ENCODE assay signal across 11 cellular contexts in the genomic region with DNA sequence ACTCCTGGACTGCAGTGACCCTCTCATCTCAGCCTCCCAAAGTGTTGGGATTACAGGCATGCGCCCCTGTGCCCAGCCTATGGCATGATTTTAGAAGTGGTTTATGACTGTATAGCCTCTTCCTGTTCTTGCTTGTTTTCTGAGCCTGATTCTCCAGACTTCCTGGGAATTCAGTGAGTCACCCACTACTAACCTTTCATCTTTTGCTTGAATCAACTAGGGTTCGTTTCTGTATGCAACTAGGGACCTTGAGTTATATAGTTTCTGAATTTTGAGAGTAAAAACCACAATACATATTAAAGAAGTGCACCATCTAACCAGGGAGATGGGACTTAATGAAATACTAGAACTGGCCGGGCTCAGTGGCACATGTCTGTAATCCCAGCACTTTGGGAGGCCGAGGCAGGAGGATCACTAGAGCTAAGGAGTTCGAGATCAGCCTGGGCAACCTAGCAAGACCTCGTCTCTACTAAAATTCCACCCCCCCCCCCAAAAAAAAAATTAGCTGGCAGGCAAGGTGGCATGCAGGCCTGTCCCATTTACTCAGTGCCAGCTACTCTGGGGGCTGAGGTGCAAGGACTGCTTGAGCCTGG.
DNase-seq lines count a peak whose midpoint lies in the region; ATAC-seq, FAIRE-seq and TF ChIP-seq lines count a peak whose summit lies in the region.
"Had no signal": no experiment of that assay in that cellular context is flagged by ENCODE, and none has a peak within 500 bp of the region (broad histone marks: within the 10 kb centered on the region; RNA-seq: fewer than 3 reads in every experiment).

No MANE protein-coding gene starts in this region.

- peak overlapping the region; percentile 78 for H3K27ac Mint-ChIP-seq in mesothelial cell of epicardium

- no peak for FAIRE-seq in K562 (lab: Jason Lieb, UNC)

- no peak overlapping the region for H3K4me2 ChIP-seq in K562 (ENCODE audit: insufficient read depth, low read length)

- CTCF ChIA-PET in K562 (lab: Yijun Ruan, JAX; ENCODE audit: low intra/inter-chr PET ratio), result no interaction called here

- peak; percentile 58 for DNase-seq in Caki2 (ENCODE audit: low read depth)
- peak; percentile 30 for DNase-seq in NCI-H460 (ENCODE audit: extremely low read depth, low read depth)
- DNase-seq in K562 (ENCODE audit: extremely low read depth in 1 of 4, low spot score in 3 of 4), result no peak
- DNase-seq in mesothelial cell of epicardium (ENCODE audit: low spot score in 2 of 2, unreplicated experiment in 2 of 2), result no peak
- DNase-seq in NOMO-1 treated with dmso at 0.1 percent for 144 hours (lab: John Stamatoyannopoulos, UW; ENCODE audit: unreplicated experiment), result no peak
- no peak for DNase-seq in DMS79 treated with DMSO at 0.1 percent for 48 hours (lab: John Stamatoyannopoulos, UW)
- no peak for DNase-seq in body of pancreas
- DNase-seq: activated CD8-positive, alpha-beta memory T cell treated with anti-CD3 and anti-CD28 coated beads, Interleukin-2, amount 50 U/mL, for 4 hours; naive B cell had no signal

- no peak for TF ChIP-seq EP300 in K562 (IDR thresholded peaks at IDR 0.05; ENCODE audit: low read length)

- H3K27me3 ChIP-seq in K562 (ENCODE audit: control insufficient read depth in 2 of 2, insufficient read depth in 2 of 2, low read length in 2 of 2) (no peaks in the 10 kb centered on the region), body of pancreas (no peaks in the 10 kb centered on the region)

- H3K36me3 ChIP-seq in K562 (ENCODE audit: control insufficient read depth, insufficient read depth, low read length) (peaks cover 2% of the 10 kb centered on the region; the same call in 1 of the 3 replicates), body of pancreas (replicated peaks in 1 of 2; ENCODE audit: insufficient read depth in 1 of 2, low read depth in 2 of 2) (no peaks in the 10 kb centered on the region)
- H3K36me3 ChIP-seq: thoracic aorta had no signal

- TF ChIP-seq POLR2A in K562 (conservative IDR thresholded peaks at IDR 0.05) (no peak), body of pancreas (IDR thresholded peaks at IDR 0.05) (no peak)

- H3K36me3 Mint-ChIP-seq in mesothelial cell of epicardium, result peaks cover 8% of the 10 kb centered on the region
- H3K36me3 Mint-ChIP-seq: naive B cell had no signal

- H3K9me1 ChIP-seq in K562 (ENCODE audit: control insufficient read depth, insufficient read depth, low read length), result no peaks in the 10 kb centered on the region

- POLR2A ChIA-PET in K562 (lab: Yijun Ruan, JAX), result interaction anchor here (0.9 kb wide), 1 partner anchor 49 kb away, joined by 3 read pairs; no protein-coding TSS in a partner anchor

- H3K27ac ChIP-seq in K562 (ENCODE audit: extremely low read depth, low read depth, low read length) (no peak overlapping the region), body of pancreas (no peak overlapping the region)
- H3K27ac ChIP-seq: thoracic aorta had no signal

- no peak for TF ChIP-seq CTCF in K562 (IDR thresholded peaks at IDR 0.05 in 2 of 3, conservative IDR thresholded peaks at IDR 0.05 in 1 of 3; ENCODE audit: insufficient read depth in 2 of 3, low read depth in 1 of 3, low read length in 3 of 3)
- TF ChIP-seq CTCF in mesothelial cell of epicardium (IDR thresholded peaks at IDR 0.05; ENCODE audit: unreplicated experiment), result no peak
- no peak for TF ChIP-seq CTCF in body of pancreas (IDR thresholded peaks at IDR 0.05)

- intact Hi-C loops in K562 (cut with micrococcal nuclease), result no loop called here
- intact Hi-C loops in body of pancreas (cut with DNase I), result no loop called here

- H3K9ac ChIP-seq in K562 (ENCODE audit: insufficient read depth in 1 of 2, low read depth in 2 of 2, low read length in 2 of 2), result no peak overlapping the region

- 84% methylated on average over 6 of the region's 6 CpGs for WGBS in K562 (ENCODE audit: insufficient coverage, low coverage, missing lambda C conversion rate)
- 84 to 86% methylated on average over 6 of the region's 6 CpGs for WGBS in body of pancreas, 2 donors

- peaks cover 75% of the 10 kb centered on the region for H3K79me2 ChIP-seq in K562 (ENCODE audit: control insufficient read depth, insufficient read depth, low read length)

- H4K20me1 ChIP-seq in K562 (replicated peaks; ENCODE audit: control insufficient read depth, insufficient read depth, low read length), result peaks cover 3% of the 10 kb centered on the region; the same call in 1 of the 2 replicates

- no peaks in the 10 kb centered on the region for H3K9me3 ChIP-seq in K562 (replicated peaks; ENCODE audit: control insufficient read depth, insufficient read depth, low read depth, low read length)
- no peaks in the 10 kb centered on the region for H3K9me3 ChIP-seq in body of pancreas
- H3K9me3 ChIP-seq: thoracic aorta had no signal

- peaks cover 20% of the 10 kb centered on the region for H3K4me1 Mint-ChIP-seq in mesothelial cell of epicardium

- ATAC-seq in K562, result no peak
- no peak for ATAC-seq in body of pancreas
- ATAC-seq in HG02588 (IDR thresholded peaks at IDR 0.05; ENCODE audit: unreplicated experiment), result no peak

- H3K4me3 ChIP-seq in K562, result no peak overlapping the region
- H3K4me3 ChIP-seq in body of pancreas, result no peak overlapping the region
- H3K4me3 ChIP-seq: thoracic aorta had no signal

- H3K9me3 Mint-ChIP-seq in mesothelial cell of epicardium, result peaks cover 3% of the 10 kb centered on the region
- H3K9me3 Mint-ChIP-seq: naive B cell had no signal

- no peak for TF ChIP-seq RAD21 in K562 (CRISPR knock-in tag; conservative IDR thresholded peaks at IDR 0.05 in 1 of 2, IDR thresholded peaks at IDR 0.05 in 1 of 2)

- H3K4me1 ChIP-seq in K562 (replicated peaks in 1 of 2; ENCODE audit: control insufficient read depth in 2 of 2, insufficient read depth in 2 of 2, low read length in 2 of 2) (peaks cover 0 to 15% of the 10 kb centered on the region in 2 experiments; a peak in 4 of 5 replicates), body of pancreas (peaks cover 3% of the 10 kb centered on the region)

- H3K4me3 Mint-ChIP-seq in mesothelial cell of epicardium, result no peak overlapping the region
- H3K4me3 Mint-ChIP-seq: naive B cell had no signal

- no peaks in the 10 kb centered on the region for H3K27me3 Mint-ChIP-seq in mesothelial cell of epicardium (ENCODE audit: low read depth)
- H3K27me3 Mint-ChIP-seq: naive B cell had no signal

- BruUV-seq in K562 (replicated peaks; lab: Mats Ljungman, UMichigan), result no TSS peak

- in situ Hi-C loops in Caki2 (cut with HindIII; ENCODE audit: low pct_unique_long_range_greater_than_20kb, low sequenced_read_pairs) (no loop called here), K562 (cut with MboI) (no loop called here)

- H2AFZ ChIP-seq in K562 (ENCODE audit: low read depth, low read length), result no peak overlapping the region

TF ChIP-seq in K562, 482 proteins besides CTCF, POLR2A, EP300 and RAD21:
- TF ChIP-seq JUND (IDR thresholded peaks at IDR 0.05; ENCODE audit: borderline replicate concordance, low read depth, low read length) (peak; percentile 16; the same call in 1 of the 2 replicates), JUND (tag; IDR thresholded peaks at IDR 0.05; ENCODE audit: borderline replicate concordance, low read depth, low read length) (no peak), FOSL1 (tag; conservative IDR thresholded peaks at IDR 0.05) (peak; percentile 49), KDM4B (IDR thresholded peaks at IDR 0.05; ENCODE audit: borderline replicate concordance in 2 of 2, low read depth in 1 of 2) (no peak), SOX6 (IDR thresholded peaks at IDR 0.05) (no peak), MAFF (IDR thresholded peaks at IDR 0.05; ENCODE audit: low read length) (no peak)
- TF ChIP-seq, protein P1, sequence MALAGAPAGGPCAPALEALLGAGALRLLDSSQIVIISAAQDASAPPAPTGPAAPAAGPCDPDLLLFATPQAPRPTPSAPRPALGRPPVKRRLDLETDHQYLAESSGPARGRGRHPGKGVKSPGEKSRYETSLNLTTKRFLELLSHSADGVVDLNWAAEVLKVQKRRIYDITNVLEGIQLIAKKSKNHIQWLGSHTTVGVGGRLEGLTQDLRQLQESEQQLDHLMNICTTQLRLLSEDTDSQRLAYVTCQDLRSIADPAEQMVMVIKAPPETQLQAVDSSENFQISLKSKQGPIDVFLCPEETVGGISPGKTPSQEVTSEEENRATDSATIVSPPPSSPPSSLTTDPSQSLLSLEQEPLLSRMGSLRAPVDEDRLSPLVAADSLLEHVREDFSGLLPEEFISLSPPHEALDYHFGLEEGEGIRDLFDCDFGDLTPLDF (CRISPR knock-in tag; IDR thresholded peaks at IDR 0.05), result no peak
- TF ChIP-seq, protein P2, sequence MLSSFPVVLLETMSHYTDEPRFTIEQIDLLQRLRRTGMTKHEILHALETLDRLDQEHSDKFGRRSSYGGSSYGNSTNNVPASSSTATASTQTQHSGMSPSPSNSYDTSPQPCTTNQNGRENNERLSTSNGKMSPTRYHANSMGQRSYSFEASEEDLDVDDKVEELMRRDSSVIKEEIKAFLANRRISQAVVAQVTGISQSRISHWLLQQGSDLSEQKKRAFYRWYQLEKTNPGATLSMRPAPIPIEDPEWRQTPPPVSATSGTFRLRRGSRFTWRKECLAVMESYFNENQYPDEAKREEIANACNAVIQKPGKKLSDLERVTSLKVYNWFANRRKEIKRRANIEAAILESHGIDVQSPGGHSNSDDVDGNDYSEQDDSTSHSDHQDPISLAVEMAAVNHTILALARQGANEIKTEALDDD (IDR thresholded peaks at IDR 0.05), result 0 out of 2 replicates have a peak, but pooled peaks have one; percentile 19

Comparison
In these comparisons a context has a peak if more than half of its experiments do, and no peak if none do; other contexts are left out.
1. DNase-seq: peak in Caki2 (single experiment) and NCI-H460 (single experiment); none in K562 (0 of 4), mesothelial cell of epicardium (0 of 2), NOMO-1 treated with dmso at 0.1 percent for 144 hours (single experiment), DMS79 treated with DMSO at 0.1 percent for 48 hours (single experiment) and body of pancreas (0 of 4).